Comparison of ENCODE assay signal across 20 cellular contexts in the genomic region with DNA sequence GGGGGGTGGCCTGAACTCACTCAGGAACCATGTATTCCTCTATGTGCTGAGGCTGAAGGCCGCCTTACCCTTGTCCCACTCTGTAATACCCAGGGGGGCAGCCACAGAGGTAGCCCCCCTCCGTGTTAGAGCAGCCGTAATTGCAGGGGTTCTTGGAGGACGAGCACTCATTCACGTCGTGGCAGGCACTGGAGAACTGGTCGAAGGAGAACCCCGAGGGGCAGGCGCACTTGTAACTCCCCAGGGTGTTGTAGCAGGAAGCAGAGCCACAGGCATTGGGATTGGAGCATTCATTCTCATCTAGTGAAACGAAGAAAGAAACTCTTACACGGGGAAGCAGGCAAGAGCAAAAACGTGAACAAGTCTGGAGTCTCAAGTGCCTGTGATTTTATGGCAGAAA.
"Had no signal": no experiment of that assay in that cellular context is flagged by ENCODE, and none has a peak within 500 bp of the region (broad histone marks: within the 10 kb centered on the region; RNA-seq: fewer than 3 reads in every experiment).

No MANE protein-coding gene starts in this region.

- ATAC-seq: activated CD4-positive, CD25-positive, alpha-beta regulatory T cell treated with anti-CD3 and anti-CD28 coated beads, Interleukin-2, amount 50 U/mL, for 24 hours; activated CD8-positive, alpha-beta memory T cell treated with anti-CD3 and anti-CD28 coated beads, Interleukin-2, amount 10 ng/mL, durations not matched to agents 7 days and 5 days; esophagus mucosa; natural killer cell treated with Interleukin-12 subunit alpha and Interleukin-12 subunit beta and Interleukin-15 and Interleukin-18, amount 100 ng/mL, for 72 hours; right lobe of liver had no signal

- H3K4me1 ChIP-seq: right lobe of liver, stomach, suprapubic skin had no signal

- H3K4me1 Mint-ChIP-seq: activated CD4-positive, alpha-beta memory T cell treated with anti-CD3 and anti-CD28 coated beads, Interleukin-2, amount 10 ng/mL, durations not matched to agents 7 days and 5 days; activated CD4-positive, alpha-beta T cell treated with anti-CD3 and anti-CD28 coated beads, Interleukin-2, amount 10 ng/mL, durations not matched to agents 24 days and 14 days; activated CD8-positive, alpha-beta memory T cell treated with anti-CD3 and anti-CD28 coated beads, Interleukin-2, amount 10 ng/mL, durations not matched to agents 7 days and 5 days; activated naive CD4-positive, alpha-beta T cell treated with anti-CD3 and anti-CD28 coated beads, Interleukin-2, amount 10 ng/mL, durations not matched to agents 7 days and 5 days; memory B cell; stimulated activated memory B cell treated with anti-CD40 and anti-IgM and Interleukin-4, amounts not matched to agents 10 μg/mL and 1 μg/mL and 100 μg/mL, for 72 hours had no signal

- H3K27me3 ChIP-seq: right lobe of liver, stomach, suprapubic skin, tibial nerve had no signal

- DNase-seq: activated CD4-positive, alpha-beta memory T cell treated with anti-CD3 and anti-CD28 coated beads, Interleukin-2, amount 10 ng/mL, durations not matched to agents 7 days and 5 days; activated CD4-positive, alpha-beta T cell treated with anti-CD3 and anti-CD28 coated beads, Interleukin-2, amount 10 ng/mL, durations not matched to agents 24 days and 14 days; activated CD8-positive, alpha-beta memory T cell treated with anti-CD3 and anti-CD28 coated beads, Interleukin-2, amount 10 ng/mL, durations not matched to agents 7 days and 5 days; activated effector memory CD4-positive, alpha-beta T cell treated with anti-CD3 and anti-CD28 coated beads, Interleukin-2, amount 50 U/mL, for 16 hours; activated naive CD4-positive, alpha-beta T cell treated with anti-CD3 and anti-CD28 coated beads, Interleukin-2, amount 10 ng/mL, durations not matched to agents 7 days and 5 days; activated T-cell treated with anti-CD3 and anti-CD28 coated beads for 4 hours; amygdala; central memory CD4-positive, alpha-beta T cell; effector memory CD4-positive, alpha-beta T cell; right lobe of liver; small intestine; stimulated activated CD4-positive, alpha-beta T cell treated with anti-CD3 and anti-CD28 coated beads, Interleukin-2, amount 100 ng/mL, for 24 hours; stomach had no signal

- H3K9me3 Mint-ChIP-seq: activated CD4-positive, alpha-beta memory T cell treated with anti-CD3 and anti-CD28 coated beads, Interleukin-2, amount 10 ng/mL, durations not matched to agents 7 days and 5 days; activated CD4-positive, alpha-beta T cell treated with anti-CD3 and anti-CD28 coated beads, Interleukin-2, amount 10 ng/mL, durations not matched to agents 24 days and 14 days; activated naive CD4-positive, alpha-beta T cell treated with anti-CD3 and anti-CD28 coated beads, Interleukin-2, amount 10 ng/mL, durations not matched to agents 7 days and 5 days; memory B cell had no signal

- H3K27ac Mint-ChIP-seq: activated CD4-positive, alpha-beta memory T cell treated with anti-CD3 and anti-CD28 coated beads, Interleukin-2, amount 10 ng/mL, durations not matched to agents 7 days and 5 days; activated CD4-positive, alpha-beta T cell treated with anti-CD3 and anti-CD28 coated beads, Interleukin-2, amount 10 ng/mL, durations not matched to agents 24 days and 14 days; activated CD8-positive, alpha-beta memory T cell treated with anti-CD3 and anti-CD28 coated beads, Interleukin-2, amount 10 ng/mL, durations not matched to agents 7 days and 5 days; activated naive CD4-positive, alpha-beta T cell treated with anti-CD3 and anti-CD28 coated beads, Interleukin-2, amount 10 ng/mL, durations not matched to agents 7 days and 5 days; memory B cell; natural killer cell treated with Interleukin-12 subunit alpha and Interleukin-12 subunit beta and Interleukin-15 and Interleukin-18, amount 100 ng/mL, for 72 hours; stimulated activated memory B cell treated with anti-CD40 and anti-IgM and Interleukin-4, amounts not matched to agents 10 μg/mL and 1 μg/mL and 100 μg/mL, for 72 hours had no signal

- H3K36me3 Mint-ChIP-seq: activated CD8-positive, alpha-beta memory T cell treated with anti-CD3 and anti-CD28 coated beads, Interleukin-2, amount 10 ng/mL, durations not matched to agents 7 days and 5 days; activated naive CD4-positive, alpha-beta T cell treated with anti-CD3 and anti-CD28 coated beads, Interleukin-2, amount 10 ng/mL, durations not matched to agents 7 days and 5 days; memory B cell; natural killer cell treated with Interleukin-12 subunit alpha and Interleukin-12 subunit beta and Interleukin-15 and Interleukin-18, amount 100 ng/mL, for 72 hours; stimulated activated memory B cell treated with anti-CD40 and anti-IgM and Interleukin-4, amounts not matched to agents 10 μg/mL and 1 μg/mL and 100 μg/mL, for 72 hours had no signal

- H3K36me3 ChIP-seq: right lobe of liver, stomach, suprapubic skin had no signal

- H3K9me3 ChIP-seq: right lobe of liver, stomach, suprapubic skin, tibial nerve had no signal

- H3K4me3 Mint-ChIP-seq: activated CD4-positive, alpha-beta memory T cell treated with anti-CD3 and anti-CD28 coated beads, Interleukin-2, amount 10 ng/mL, durations not matched to agents 7 days and 5 days; activated CD4-positive, alpha-beta T cell treated with anti-CD3 and anti-CD28 coated beads, Interleukin-2, amount 10 ng/mL, durations not matched to agents 24 days and 14 days; activated CD8-positive, alpha-beta memory T cell treated with anti-CD3 and anti-CD28 coated beads, Interleukin-2, amount 10 ng/mL, durations not matched to agents 7 days and 5 days; activated naive CD4-positive, alpha-beta T cell treated with anti-CD3 and anti-CD28 coated beads, Interleukin-2, amount 10 ng/mL, durations not matched to agents 7 days and 5 days; memory B cell; natural killer cell treated with Interleukin-12 subunit alpha and Interleukin-12 subunit beta and Interleukin-15 and Interleukin-18, amount 100 ng/mL, for 72 hours; stimulated activated memory B cell treated with anti-CD40 and anti-IgM and Interleukin-4, amounts not matched to agents 10 μg/mL and 1 μg/mL and 100 μg/mL, for 72 hours had no signal

- H3K4me3 ChIP-seq: right lobe of liver, stomach, suprapubic skin, tibial nerve had no signal

- H3K27ac ChIP-seq: right lobe of liver, stomach, suprapubic skin, tibial nerve had no signal

- H3K27me3 Mint-ChIP-seq: activated CD4-positive, alpha-beta memory T cell treated with anti-CD3 and anti-CD28 coated beads, Interleukin-2, amount 10 ng/mL, durations not matched to agents 7 days and 5 days; activated CD8-positive, alpha-beta memory T cell treated with anti-CD3 and anti-CD28 coated beads, Interleukin-2, amount 10 ng/mL, durations not matched to agents 7 days and 5 days; activated naive CD4-positive, alpha-beta T cell treated with anti-CD3 and anti-CD28 coated beads, Interleukin-2, amount 10 ng/mL, durations not matched to agents 7 days and 5 days; stimulated activated memory B cell treated with anti-CD40 and anti-IgM and Interleukin-4, amounts not matched to agents 10 μg/mL and 1 μg/mL and 100 μg/mL, for 72 hours had no signal
